ENCODE assay signal across 11 cellular contexts in genomic region chr5:1293997-1294838, GRCh38. TPM values are rescaled to one million over a fixed set of nuclear protein-coding genes. Genes with fewer than 3 reads are reported as not detected.
DNase-seq lines count a peak whose midpoint lies in the region; ATAC-seq and TF ChIP-seq lines count a peak whose summit lies in the region.
"Had no signal": no experiment of that assay in that cellular context is flagged by ENCODE, and none has a peak within 500 bp of the region (broad histone marks: within the 10 kb centered on the region; RNA-seq: fewer than 3 reads in every experiment).

No MANE protein-coding gene starts in this region.

- TF ChIP-seq POLR2A in stomach (IDR thresholded peaks at IDR 0.05), result no peak

- H3K9me3 ChIP-seq in NT2/D1 (ENCODE audit: insufficient read depth, low read length), result no peaks in the 10 kb centered on the region
- H3K9me3 ChIP-seq in iPS-18a (ENCODE audit: control insufficient read depth, low read depth, low read length), result no peaks in the 10 kb centered on the region
- H3K9me3 ChIP-seq in stomach, result no peaks in the 10 kb centered on the region
- H3K9me3 ChIP-seq: right atrium auricular region had no signal

- H3K27ac ChIP-seq in iPS-18a (ENCODE audit: low read length) (no peak overlapping the region), stomach (no peak overlapping the region)
- H3K27ac ChIP-seq: right atrium auricular region had no signal

- WGBS in stomach, 5 donors, result 41 to 92% (median 45%) methylated on average over 16 to 87 of the region's 87 CpGs

- ATAC-seq in HG02798 (IDR thresholded peaks at IDR 0.05; ENCODE audit: poor library complexity, unreplicated experiment), result no peak

- H3K4me1 ChIP-seq in NT2/D1 (ENCODE audit: insufficient read depth, insufficient read length) (peaks cover 3% of the 10 kb centered on the region), iPS-18a (ENCODE audit: control insufficient read depth, low read depth, low read length) (no peaks in the 10 kb centered on the region), stomach (peaks cover 10 to 25% (median 22%) of the 10 kb centered on the region in 4 donors)

- no peak overlapping the region for H3K27ac Mint-ChIP-seq in endothelial cell (ENCODE audit: unreplicated experiment)
- H3K27ac Mint-ChIP-seq: brain had no signal

- no peaks in the 10 kb centered on the region for H3K36me3 Mint-ChIP-seq in endothelial cell (ENCODE audit: low read depth, unreplicated experiment)
- H3K36me3 Mint-ChIP-seq: brain had no signal

- H3K36me3 ChIP-seq in NT2/D1 (ENCODE audit: insufficient read depth, insufficient read length, low read length) (peaks cover 5% of the 10 kb centered on the region), iPS-18a (ENCODE audit: control insufficient read depth, low read depth, low read length) (peaks cover 4% of the 10 kb centered on the region), stomach (no peaks in the 10 kb centered on the region)
- H3K36me3 ChIP-seq: right atrium auricular region had no signal

- no peak for TF ChIP-seq EP300 in stomach (IDR thresholded peaks at IDR 0.05)

- H3K9me3 Mint-ChIP-seq in endothelial cell (ENCODE audit: unreplicated experiment), result no peaks in the 10 kb centered on the region
- H3K9me3 Mint-ChIP-seq: brain had no signal

- H3K9ac ChIP-seq in NT2/D1 (ENCODE audit: insufficient read length, low read depth), result peak overlapping the region; percentile 70
- H3K9ac ChIP-seq in iPS-18a (ENCODE audit: low read length), result no peak overlapping the region

- H3K4me3 ChIP-seq in NT2/D1 (ENCODE audit: insufficient read length, low read depth), result peak overlapping the region; percentile 46
- peak overlapping the region; percentile 56 for H3K4me3 ChIP-seq in iPS-18a (ENCODE audit: low read length)
- peak overlapping the region; percentile 25 to 35 (median 28) for H3K4me3 ChIP-seq in stomach

- peak; percentile 3 for DNase-seq in activated gamma-delta T cell treated with Interleukin-2 at 50 U/mL for 16 hours
- no peak for DNase-seq in activated gamma-delta T cell (lab: John Stamatoyannopoulos, UW)
- DNase-seq in NT2/D1 (ENCODE audit: low read depth, low spot score), result no peak
- peak; percentile 17 for DNase-seq in stomach
- DNase-seq in endothelial cell (ENCODE audit: low spot score), result no peak
- no peak for DNase-seq in NCI-H510A (lab: John Stamatoyannopoulos, UW)
- DNase-seq: DMS153 had no signal

- H3K27me3 Mint-ChIP-seq in endothelial cell (ENCODE audit: unreplicated experiment), result peaks cover 12% of the 10 kb centered on the region

- intact Hi-C loops in stomach (cut with DNase I; ENCODE audit: low total_unique reads), result no loop called here

- TF ChIP-seq CTCF in stomach (IDR thresholded peaks at IDR 0.05) (no peak), endothelial cell (IDR thresholded peaks at IDR 0.05; ENCODE audit: unreplicated experiment) (no peak)

- no peaks in the 10 kb centered on the region for H3K4me1 Mint-ChIP-seq in endothelial cell (ENCODE audit: unreplicated experiment)
- H3K4me1 Mint-ChIP-seq: brain had no signal

- H3K4me3 Mint-ChIP-seq in endothelial cell (ENCODE audit: unreplicated experiment), result no peak overlapping the region

- H3K27me3 ChIP-seq in NT2/D1 (ENCODE audit: insufficient read depth, insufficient read length) (peaks cover 11% of the 10 kb centered on the region), iPS-18a (ENCODE audit: control insufficient read depth, insufficient read depth, low read length) (peaks cover 14% of the 10 kb centered on the region), stomach (peaks cover 6 to 76% (median 25%) of the 10 kb centered on the region in 3 donors)

RNA-seq across cellular contexts. Expression of gene TERT, which starts 0.7 kb away (rescaled TPM):
- total RNA-seq in stomach (1 to 10 TPM in 1 of 5 donors, under 1 TPM in 1, not detected in 3; 0.37 to 4.0 TPM), endothelial cell (ENCODE audit: unreplicated experiment) (0.28 TPM)
- polyA plus RNA-seq in stomach, result under 1 TPM in 2 of 3 donors, not detected in 1; 0.19 to 0.40 TPM
- total RNA-seq: right atrium auricular region had no signal

RNA-seq across cellular contexts. Expression of gene CLPTM1L, which starts 50.7 kb away (rescaled TPM):
- 100 to 1,000 TPM in 4 of 5 donors, 10 to 100 TPM in 1; 90.6 to 202 (median 183) TPM for total RNA-seq in stomach
- polyA plus RNA-seq in stomach, result 10 to 100 TPM; 60.8 to 72.3 (median 61.9) TPM
- 86.6 TPM for total RNA-seq in endothelial cell (ENCODE audit: unreplicated experiment)

Comparison
In these comparisons a context has a peak if more than half of its experiments do, and no peak if none do; other contexts are left out.
1. DNase-seq: peak in activated gamma-delta T cell treated with Interleukin-2 at 50 U/mL for 16 hours (single experiment) and stomach (single experiment); none in activated gamma-delta T cell (single experiment), NT2/D1 (single experiment), endothelial cell (single experiment) and NCI-H510A (single experiment).
2. Peak in every context shown above with its lines, with median percentiles within 50 percentile points of each other: H3K4me3 ChIP-seq.